ENCODE assay signal across 9 cellular contexts in genomic region chr22:22770280-22770871, GRCh38.
DNase-seq lines count a peak whose midpoint lies in the region; ATAC-seq lines count a peak whose summit lies in the region.
"Had no signal": no experiment of that assay in that cellular context is flagged by ENCODE, and none has a peak within 500 bp of the region (broad histone marks: within the 10 kb centered on the region; RNA-seq: fewer than 3 reads in every experiment).

No MANE protein-coding gene starts in this region.

- no peak overlapping the region for H3K4me3 ChIP-seq in effector memory CD4-positive, alpha-beta T cell (ENCODE audit: insufficient read depth, low read depth, low read length, poor library complexity, severe bottlenecking)
- H3K4me3 ChIP-seq in naive thymus-derived CD4-positive, alpha-beta T cell (ENCODE audit: low read length): no peak overlapping the region

- no peaks in the 10 kb centered on the region for H3K4me1 ChIP-seq in effector memory CD4-positive, alpha-beta T cell (ENCODE audit: control insufficient read depth, insufficient read depth, low read length, poor library complexity, severe bottlenecking)
- H3K4me1 ChIP-seq in naive thymus-derived CD4-positive, alpha-beta T cell (ENCODE audit: control insufficient read depth in 2 of 2, insufficient read depth in 2 of 2, low read length in 2 of 2): peaks cover 0 to 49% of the 10 kb centered on the region in 2 donors

- H3K27me3 Mint-ChIP-seq in activated CD4-positive, alpha-beta T cell treated with anti-CD3 and anti-CD28 coated beads, Interleukin-2, amount 10 ng/mL, durations not matched to agents 24 days and 14 days: peaks cover 28% of the 10 kb centered on the region
- H3K27me3 Mint-ChIP-seq in naive thymus-derived CD4-positive, alpha-beta T cell: peaks cover 5 to 26% (median 11%) of the 10 kb centered on the region in 5 donors

- CTCF ChIA-PET in naive thymus-derived CD4-positive, alpha-beta T cell (lab: Charles Lee): interaction anchor here (0.7 to 2.4 kb wide), 10 partner anchors 9 to 114 kb away, joined by 3 to 29 read pairs (median 4); no protein-coding TSS in a partner anchor

- no peaks in the 10 kb centered on the region for H3K36me3 ChIP-seq in effector memory CD4-positive, alpha-beta T cell (ENCODE audit: control insufficient read depth, insufficient read depth, low read length)
- no peaks in the 10 kb centered on the region for H3K36me3 ChIP-seq in naive thymus-derived CD4-positive, alpha-beta T cell (ENCODE audit: control insufficient read depth in 2 of 3, insufficient read depth in 3 of 3, low read length in 3 of 3)

- no peaks in the 10 kb centered on the region for H3K9me3 ChIP-seq in effector memory CD4-positive, alpha-beta T cell (ENCODE audit: control insufficient read depth, low read length)
- H3K9me3 ChIP-seq in naive thymus-derived CD4-positive, alpha-beta T cell (ENCODE audit: control insufficient read depth in 2 of 3, low read length in 3 of 3): no peaks in the 10 kb centered on the region

- H3K4me1 Mint-ChIP-seq in activated CD4-positive, alpha-beta T cell treated with anti-CD3 and anti-CD28 coated beads, Interleukin-2, amount 10 ng/mL, durations not matched to agents 24 days and 14 days: no peaks in the 10 kb centered on the region
- H3K4me1 Mint-ChIP-seq in naive thymus-derived CD4-positive, alpha-beta T cell: peaks cover 0 to 6% (median 0%) of the 10 kb centered on the region in 7 donors

- POLR2A ChIA-PET in naive thymus-derived CD4-positive, alpha-beta T cell (lab: Charles Lee): no interaction called here

- H3K27me3 ChIP-seq in effector memory CD4-positive, alpha-beta T cell (replicated peaks; ENCODE audit: control insufficient read depth, insufficient read depth, low read length, poor library complexity, severe bottlenecking): no peaks in the 10 kb centered on the region
- no peaks in the 10 kb centered on the region for H3K27me3 ChIP-seq in naive thymus-derived CD4-positive, alpha-beta T cell (ENCODE audit: control insufficient read depth in 2 of 2, insufficient read depth in 2 of 2, low read length in 2 of 2)

- H3K27ac Mint-ChIP-seq in activated CD4-positive, alpha-beta T cell treated with anti-CD3 and anti-CD28 coated beads, Interleukin-2, amount 10 ng/mL, durations not matched to agents 24 days and 14 days: no peak overlapping the region
- peak overlapping the region in 1 of 9 donors; percentile 18 for H3K27ac Mint-ChIP-seq in naive thymus-derived CD4-positive, alpha-beta T cell
- H3K27ac Mint-ChIP-seq: activated naive CD4-positive, alpha-beta T cell treated with anti-CD3 and anti-CD28 coated beads, Interleukin-2, amount 50 U/mL, for 24 hours had no signal

- intact Hi-C loops in activated CD4-positive, alpha-beta T cell treated with anti-CD3 and anti-CD28 coated beads, Interleukin-2, amount 10 ng/mL, durations not matched to agents 24 days and 14 days (cut with micrococcal nuclease): no loop called here
- intact Hi-C loops in naive thymus-derived CD4-positive, alpha-beta T cell (cut with micrococcal nuclease): no loop called here

- DNase-seq in NCI-H1694 (lab: John Stamatoyannopoulos, UW): peak; percentile 12
- no peak for DNase-seq in NCI-H1694 treated with DMSO at 0.1 percent for 48 hours (lab: John Stamatoyannopoulos, UW)
- DNase-seq in LoVo (ENCODE audit: low spot score): peak; percentile 35
- DNase-seq in activated CD4-positive, alpha-beta T cell treated with anti-CD3 and anti-CD28 coated beads, Interleukin-2, amount 10 ng/mL, durations not matched to agents 24 days and 14 days: peak; percentile 81
- DNase-seq in effector memory CD4-positive, alpha-beta T cell: peak; percentile 15 to 28 (median 18)
- DNase-seq in naive thymus-derived CD4-positive, alpha-beta T cell: peak in 7 of 9 donors; percentile 9 to 52 (median 28)
- DNase-seq in DMS114 treated with DMSO at 0.1 percent for 48 hours (lab: John Stamatoyannopoulos, UW; ENCODE audit: unreplicated experiment): no peak

- no peaks in the 10 kb centered on the region for H3K36me3 Mint-ChIP-seq in activated CD4-positive, alpha-beta T cell treated with anti-CD3 and anti-CD28 coated beads, Interleukin-2, amount 10 ng/mL, durations not matched to agents 24 days and 14 days (ENCODE audit: low read depth)
- H3K36me3 Mint-ChIP-seq in naive thymus-derived CD4-positive, alpha-beta T cell: no peaks in the 10 kb centered on the region
- H3K36me3 Mint-ChIP-seq: activated naive CD4-positive, alpha-beta T cell treated with anti-CD3 and anti-CD28 coated beads, Interleukin-2, amount 50 U/mL, for 24 hours had no signal

- ATAC-seq in naive thymus-derived CD4-positive, alpha-beta T cell: peak; percentile 75
- ATAC-seq in GM21619 (IDR thresholded peaks at IDR 0.05; ENCODE audit: unreplicated experiment): no peak

- no peak overlapping the region for H3K27ac ChIP-seq in effector memory CD4-positive, alpha-beta T cell (ENCODE audit: insufficient read depth, low read length, poor library complexity, severe bottlenecking)
- H3K27ac ChIP-seq in naive thymus-derived CD4-positive, alpha-beta T cell (ENCODE audit: low read depth, low read length): no peak overlapping the region

- H3K9me3 Mint-ChIP-seq in activated CD4-positive, alpha-beta T cell treated with anti-CD3 and anti-CD28 coated beads, Interleukin-2, amount 10 ng/mL, durations not matched to agents 24 days and 14 days: no peaks in the 10 kb centered on the region
- H3K9me3 Mint-ChIP-seq in naive thymus-derived CD4-positive, alpha-beta T cell: peaks cover 0 to 2% (median 0%) of the 10 kb centered on the region in 11 donors
- H3K9me3 Mint-ChIP-seq: activated naive CD4-positive, alpha-beta T cell treated with anti-CD3 and anti-CD28 coated beads, Interleukin-2, amount 50 U/mL, for 24 hours had no signal

- H3K4me3 Mint-ChIP-seq in activated CD4-positive, alpha-beta T cell treated with anti-CD3 and anti-CD28 coated beads, Interleukin-2, amount 10 ng/mL, durations not matched to agents 24 days and 14 days: no peak overlapping the region
- H3K4me3 Mint-ChIP-seq in naive thymus-derived CD4-positive, alpha-beta T cell: no peak overlapping the region
- H3K4me3 Mint-ChIP-seq: activated naive CD4-positive, alpha-beta T cell treated with anti-CD3 and anti-CD28 coated beads, Interleukin-2, amount 50 U/mL, for 24 hours had no signal

Comparison
In these comparisons a context has a peak if more than half of its experiments do, and no peak if none do; other contexts are left out.
1. DNase-seq: peak in NCI-H1694 (single experiment), LoVo (single experiment), activated CD4-positive, alpha-beta T cell treated with anti-CD3 and anti-CD28 coated beads, Interleukin-2, amount 10 ng/mL, durations not matched to agents 24 days and 14 days (single experiment), effector memory CD4-positive, alpha-beta T cell (3 of 3) and naive thymus-derived CD4-positive, alpha-beta T cell (7 of 9); none in NCI-H1694 treated with DMSO at 0.1 percent for 48 hours (single experiment) and DMS114 treated with DMSO at 0.1 percent for 48 hours (single experiment).